ENCODE assay signal across 8 cellular contexts in the genomic region with DNA sequence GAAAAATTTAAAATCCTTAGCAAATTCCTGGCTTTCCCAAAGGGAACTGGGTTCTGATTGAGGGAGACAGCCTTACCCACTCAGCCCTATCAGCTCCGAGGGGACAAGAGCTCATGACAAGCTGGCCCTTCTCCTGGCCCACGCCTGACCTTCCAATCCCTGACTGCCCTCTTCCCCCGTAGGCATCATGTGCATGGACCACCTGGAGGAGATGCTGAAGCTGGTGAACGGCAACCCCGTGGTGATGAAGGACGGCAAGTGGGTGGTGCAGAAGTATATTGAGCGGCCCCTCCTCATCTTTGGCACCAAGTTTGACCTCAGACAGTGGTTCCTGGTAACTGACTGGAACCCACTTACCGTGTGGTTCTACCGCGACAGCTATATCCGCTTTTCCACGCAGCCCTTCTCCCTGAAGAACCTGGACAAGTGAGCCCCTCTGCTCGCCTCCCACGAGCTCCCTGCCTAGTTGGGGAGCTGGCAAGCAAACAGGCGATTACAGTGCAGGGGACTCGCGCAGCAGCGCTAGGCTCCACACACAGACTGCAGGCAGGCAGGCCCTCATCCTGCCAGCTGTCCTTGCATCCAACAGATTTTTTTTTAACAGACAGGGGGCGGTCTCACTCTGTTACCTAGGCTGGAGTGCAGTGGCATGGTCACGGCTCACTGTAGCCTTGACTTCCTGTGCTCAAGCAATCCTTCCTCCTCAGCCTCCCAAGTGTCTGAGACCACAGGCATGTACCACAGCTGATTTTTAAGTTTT. TPM values are rescaled to one million over a fixed set of nuclear protein-coding genes. Genes with fewer than 3 reads are reported as not detected.
DNase-seq lines count a peak whose midpoint lies in the region; ATAC-seq and TF ChIP-seq lines count a peak whose summit lies in the region.

No MANE protein-coding gene starts in this region.

- in situ Hi-C loops in GM13977 (cut with MboI; ENCODE audit: low pct_unique_long_range_greater_than_20kb, low sequenced_read_pairs, unreplicated experiment), result no loop called here

- no peak for TF ChIP-seq POLR2A in suprapubic skin (IDR thresholded peaks at IDR 0.05)

- peak; percentile 27 for TF ChIP-seq CTCF in GM13977 (IDR thresholded peaks at IDR 0.05; ENCODE audit: extremely low read depth, insufficient read depth, missing control alignments)
- peak; percentile 10 for TF ChIP-seq CTCF in foreskin fibroblast (IDR thresholded peaks at IDR 0.05; ENCODE audit: low read depth, low read length)
- no peak for TF ChIP-seq CTCF in suprapubic skin (IDR thresholded peaks at IDR 0.05)

- ATAC-seq in GM21423 (IDR thresholded peaks at IDR 0.05; ENCODE audit: unreplicated experiment) (no peak), HG03520 (IDR thresholded peaks at IDR 0.05; ENCODE audit: unreplicated experiment) (no peak)

- H3K4me3 ChIP-seq in foreskin fibroblast (ENCODE audit: low read depth in 1 of 2, low read length in 2 of 2), result no peak overlapping the region
- no peak overlapping the region for H3K4me3 ChIP-seq in suprapubic skin

- no peak overlapping the region for H3K27ac ChIP-seq in suprapubic skin

- DNase-seq in A172 (ENCODE audit: low spot score) (peak; percentile 25), GM13977 (ENCODE audit: low spot score) (no peak), SKM-1 (lab: John Stamatoyannopoulos, UW; ENCODE audit: unreplicated experiment) (peak; percentile 37), foreskin fibroblast (peak in 1 of 2 donors; percentile 19), suprapubic skin (ENCODE audit: low spot score in 2 of 2) (no peak), middle frontal gyrus (ENCODE audit: extremely low spot score, low spot score) (no peak)

- no peaks in the 10 kb centered on the region for H3K4me1 ChIP-seq in suprapubic skin

- no peaks in the 10 kb centered on the region for H3K27me3 ChIP-seq in suprapubic skin

- H3K36me3 ChIP-seq in suprapubic skin, result peaks cover 33% of the 10 kb centered on the region

- 86% methylated on average over 20 of the region's 20 CpGs for WGBS in suprapubic skin

- no peak for TF ChIP-seq EP300 in suprapubic skin (IDR thresholded peaks at IDR 0.05)

- H3K9me3 ChIP-seq in suprapubic skin, result no peaks in the 10 kb centered on the region

RNA-seq across cellular contexts. Expression of gene RPUSD3, which starts 16.8 kb away (rescaled TPM):
- total RNA-seq in A172 (2014; rRNA removed; shearing (Covaris generic)), result 50.4 and 56.3 TPM in 2 replicates
- total RNA-seq in suprapubic skin, result 10 to 100 TPM; 34.8 to 46.5 (median 42.1) TPM

RNA-seq across cellular contexts. Expression of gene TTLL3, which starts 16.9 kb away (rescaled TPM):
- 10.2 and 15.6 TPM in 2 replicates for total RNA-seq in A172 (2014; rRNA removed; shearing (Covaris generic))
- total RNA-seq in suprapubic skin, result 100 to 1,000 TPM in 2 of 4 donors, 10 to 100 TPM in 2; 42.4 to 286 (median 83.3) TPM

RNA-seq across cellular contexts. Expression of gene ARPC4, which starts 34.1 kb away (rescaled TPM):
- total RNA-seq in A172 (2014; rRNA removed; shearing (Covaris generic)), result 196 and 274 TPM in 2 replicates
- 100 to 1,000 TPM; 107 to 132 (median 124) TPM for total RNA-seq in suprapubic skin

RNA-seq across cellular contexts. Expression of gene TADA3, which starts 34.7 kb away (rescaled TPM):
- total RNA-seq in A172 (2014; rRNA removed; shearing (Covaris generic)), result 150 and 167 TPM in 2 replicates
- total RNA-seq in suprapubic skin, result 10 to 100 TPM; 27.6 to 45.0 (median 38.8) TPM

RNA-seq across cellular contexts. Expression of gene CIDEC, which starts 53.1 kb away (rescaled TPM):
- not detected in 2 replicates for total RNA-seq in A172 (2014; rRNA removed; shearing (Covaris generic))
- 10 to 100 TPM; 12.5 to 34.7 (median 26.1) TPM for total RNA-seq in suprapubic skin

Comparison
In these comparisons a context has a peak if more than half of its experiments do, and no peak if none do; other contexts are left out.
1. DNase-seq: peak in A172 (single experiment) and SKM-1 (single experiment); none in GM13977 (single experiment), suprapubic skin (0 of 2) and middle frontal gyrus (single experiment).
2. CTCF ChIP-seq: peak in GM13977 (single experiment) and foreskin fibroblast (single experiment); none in suprapubic skin (0 of 2).